Comparison of ENCODE assay signal across 17 cellular contexts in genomic region chr2:109419960-109420370, GRCh38.
A peak's percentile ranks its signal among the peaks of the same experiment; 100 is the strongest.
DNase-seq lines count a peak whose midpoint lies in the region; ATAC-seq and TF ChIP-seq lines count a peak whose summit lies in the region.
"Had no signal": no experiment of that assay in that cellular context is flagged by ENCODE, and none has a peak within 500 bp of the region (broad histone marks: within the 10 kb centered on the region; RNA-seq: fewer than 3 reads in every experiment).

No MANE protein-coding gene starts in this region.

- H3K27me3 Mint-ChIP-seq in CD4-positive, alpha-beta T cell = no peaks in the 10 kb centered on the region
- H3K27me3 Mint-ChIP-seq in activated CD4-positive, alpha-beta T cell treated with anti-CD3 and anti-CD28 coated beads for 36 hours = no peaks in the 10 kb centered on the region
- H3K27me3 Mint-ChIP-seq: type B pancreatic cell had no signal

- TF ChIP-seq POLR2A in spleen (IDR thresholded peaks at IDR 0.05) = no peak

- no peaks in the 10 kb centered on the region for H3K9me3 ChIP-seq in spleen
- H3K9me3 ChIP-seq in CD4-positive, alpha-beta T cell (ENCODE audit: control insufficient read depth, low read length) = no peaks in the 10 kb centered on the region
- H3K9me3 ChIP-seq: heart left ventricle had no signal

- H3K27ac ChIP-seq in spleen = no peak overlapping the region
- no peak overlapping the region for H3K27ac ChIP-seq in CD4-positive, alpha-beta T cell (ENCODE audit: low read depth, low read length)
- H3K27ac ChIP-seq: heart left ventricle had no signal

- H3K4me3 ChIP-seq in spleen = no peak overlapping the region
- H3K4me3 ChIP-seq: heart left ventricle had no signal

- POLR2A ChIA-PET in CD4-positive, alpha-beta T cell (lab: Charles Lee) = no interaction called here
- POLR2A ChIA-PET in activated CD4-positive, alpha-beta T cell treated with anti-CD3 and anti-CD28 coated beads for 36 hours (lab: Charles Lee) = no interaction called here

- DNase-seq in GM04503 (ENCODE audit: low read depth) (peak; percentile 11), amniotic epithelial cell (ENCODE audit: low read depth) (peak; percentile 66), inferior parietal cortex (ENCODE audit: extremely low spot score) (peak; percentile 44), spleen (peak; percentile 42)
- no peak for DNase-seq in CD4-positive, alpha-beta T cell
- no peak for DNase-seq in NK-92 treated with Interleukin-12 subunit alpha and Interleukin-12 subunit beta, amount 100 ng/mL, for 24 hours (lab: John Stamatoyannopoulos, UW)
- DNase-seq in activated CD4-positive, alpha-beta T cell treated with anti-CD3 and anti-CD28 coated beads for 36 hours = no peak
- DNase-seq: activated naive CD4-positive, alpha-beta T cell treated with anti-CD3 and anti-CD28 coated beads for 36 hours; central memory CD4-positive, alpha-beta T cell; left colon; natural killer cell; NCI-H1105; stimulated activated CD4-positive, alpha-beta T cell treated with anti-CD3 and anti-CD28 coated beads, Interleukin-1b, Interleukin-23, amount 100 ng/mL, for 48 hours had no signal

- peaks cover 8% of the 10 kb centered on the region for H3K36me3 Mint-ChIP-seq in CD4-positive, alpha-beta T cell (ENCODE audit: low read depth)
- no peaks in the 10 kb centered on the region for H3K36me3 Mint-ChIP-seq in activated CD4-positive, alpha-beta T cell treated with anti-CD3 and anti-CD28 coated beads for 36 hours (ENCODE audit: low read depth)
- H3K36me3 Mint-ChIP-seq: IgD-negative memory B cell, natural killer cell had no signal

- H3K4me1 Mint-ChIP-seq in CD4-positive, alpha-beta T cell (ENCODE audit: low read depth) = no peaks in the 10 kb centered on the region
- H3K4me1 Mint-ChIP-seq in activated CD4-positive, alpha-beta T cell treated with anti-CD3 and anti-CD28 coated beads for 36 hours = no peaks in the 10 kb centered on the region
- H3K4me1 Mint-ChIP-seq: IgD-negative memory B cell, natural killer cell had no signal

- no peak overlapping the region for H3K27ac Mint-ChIP-seq in CD4-positive, alpha-beta T cell
- H3K27ac Mint-ChIP-seq in activated CD4-positive, alpha-beta T cell treated with anti-CD3 and anti-CD28 coated beads for 36 hours = no peak overlapping the region
- H3K27ac Mint-ChIP-seq: activated naive CD4-positive, alpha-beta T cell treated with anti-CD3 and anti-CD28 coated beads for 36 hours; IgD-negative memory B cell; natural killer cell; type B pancreatic cell had no signal

- TF ChIP-seq CTCF in spleen (IDR thresholded peaks at IDR 0.05 in 8 of 11, conservative IDR thresholded peaks at IDR 0.05 in 3 of 11) = no peak
- no peak for TF ChIP-seq CTCF in CD4-positive, alpha-beta T cell (IDR thresholded peaks at IDR 0.05)

- H3K4me1 ChIP-seq in spleen = peaks cover 0 to 5% (median 0%) of the 10 kb centered on the region in 6 donors
- H3K4me1 ChIP-seq: heart left ventricle had no signal

- no peaks in the 10 kb centered on the region for H3K9me3 Mint-ChIP-seq in CD4-positive, alpha-beta T cell
- no peaks in the 10 kb centered on the region for H3K9me3 Mint-ChIP-seq in activated CD4-positive, alpha-beta T cell treated with anti-CD3 and anti-CD28 coated beads for 36 hours (ENCODE audit: low read depth)
- H3K9me3 Mint-ChIP-seq: activated naive CD4-positive, alpha-beta T cell treated with anti-CD3 and anti-CD28 coated beads for 36 hours; IgD-negative memory B cell; natural killer cell; type B pancreatic cell had no signal

- H3K36me3 ChIP-seq in spleen = no peaks in the 10 kb centered on the region

- intact Hi-C loops in spleen (cut with DNase I; ENCODE audit: low total_unique reads) = no loop called here
- intact Hi-C loops in CD4-positive, alpha-beta T cell (cut with DNase I, micrococcal nuclease) = no loop called here
- intact Hi-C loops in activated CD4-positive, alpha-beta T cell treated with anti-CD3 and anti-CD28 coated beads for 36 hours (cut with DNase I, micrococcal nuclease) = no loop called here

- H3K4me3 Mint-ChIP-seq in CD4-positive, alpha-beta T cell = no peak overlapping the region
- no peak overlapping the region for H3K4me3 Mint-ChIP-seq in activated CD4-positive, alpha-beta T cell treated with anti-CD3 and anti-CD28 coated beads for 36 hours
- H3K4me3 Mint-ChIP-seq: activated naive CD4-positive, alpha-beta T cell treated with anti-CD3 and anti-CD28 coated beads for 36 hours; IgD-negative memory B cell; natural killer cell; type B pancreatic cell had no signal

- 62 to 75% (median 70%) methylated on average over 5 of the region's 5 CpGs for WGBS in spleen, 5 donors

- CTCF ChIA-PET in CD4-positive, alpha-beta T cell (lab: Charles Lee) = no interaction called here
- CTCF ChIA-PET in activated CD4-positive, alpha-beta T cell treated with anti-CD3 and anti-CD28 coated beads for 36 hours (lab: Charles Lee) = no interaction called here

- H3K27me3 ChIP-seq in spleen (replicated peaks in 1 of 7) = no peaks in the 10 kb centered on the region
- H3K27me3 ChIP-seq in CD4-positive, alpha-beta T cell (ENCODE audit: control insufficient read depth, insufficient read depth, low read length) = no peaks in the 10 kb centered on the region
- H3K27me3 ChIP-seq: heart left ventricle had no signal

- no peak for ATAC-seq in CD4-positive, alpha-beta T cell (ENCODE audit: poor library complexity)
- no peak for ATAC-seq in GM21717 (IDR thresholded peaks at IDR 0.05; ENCODE audit: unreplicated experiment)
- ATAC-seq in activated CD4-positive, alpha-beta T cell treated with anti-CD3 and anti-CD28 coated beads for 36 hours = no peak
- ATAC-seq: heart left ventricle, left colon, natural killer cell had no signal

Comparison
In these comparisons a context has a peak if more than half of its experiments do, and no peak if none do; other contexts are left out.
1. DNase-seq: peak in GM04503 (single experiment), amniotic epithelial cell (single experiment), inferior parietal cortex (single experiment) and spleen (single experiment); none in CD4-positive, alpha-beta T cell (0 of 10), NK-92 treated with Interleukin-12 subunit alpha and Interleukin-12 subunit beta, amount 100 ng/mL, for 24 hours (single experiment) and activated CD4-positive, alpha-beta T cell treated with anti-CD3 and anti-CD28 coated beads for 36 hours (single experiment).